In the genomic region with DNA sequence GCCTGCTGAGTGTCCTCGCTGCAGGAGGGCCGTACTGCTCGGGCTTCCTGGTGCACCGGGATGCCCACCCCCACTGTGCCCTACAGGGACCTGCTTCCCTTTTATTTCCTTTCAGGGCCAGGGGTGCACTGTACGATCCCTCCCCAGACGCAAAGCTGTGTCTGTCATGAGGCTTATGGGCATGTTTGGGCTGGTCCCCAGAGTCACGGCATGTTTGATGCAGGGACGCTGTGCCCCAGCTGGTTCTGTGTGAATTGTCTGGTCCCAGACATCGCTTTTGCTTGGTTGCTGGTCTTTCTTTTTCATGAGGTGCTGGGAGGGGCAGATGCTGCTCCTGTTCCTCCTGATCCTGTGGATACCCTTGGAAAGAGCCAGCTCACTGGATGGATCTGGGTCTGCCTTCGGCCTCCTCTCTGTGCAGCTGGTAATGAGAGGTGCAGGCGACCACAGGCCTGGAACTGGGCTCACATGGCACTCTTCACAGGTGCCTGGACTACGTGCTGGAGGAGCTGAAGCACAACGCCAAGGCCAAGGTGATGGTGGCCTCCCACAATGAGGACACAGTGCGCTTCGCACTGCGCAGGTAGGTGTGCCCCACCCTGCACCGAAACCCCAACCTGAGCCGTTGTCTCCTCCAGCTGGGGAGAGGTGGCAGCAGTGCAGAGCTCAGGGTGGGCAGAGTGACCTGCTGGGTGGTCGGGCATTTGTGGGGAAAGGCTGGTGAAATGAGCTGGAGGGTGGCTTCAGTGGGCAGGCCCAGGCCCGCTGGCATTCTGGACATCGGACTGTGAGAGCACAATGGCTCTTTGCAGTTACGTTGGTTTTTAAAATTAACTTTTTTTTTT, we compare ENCODE assay signal across 8 cellular contexts. TPM values are rescaled to one million over a fixed set of nuclear protein-coding genes. Genes with fewer than 3 reads are reported as not detected.
DNase-seq lines count a peak whose midpoint lies in the region; FAIRE-seq and TF ChIP-seq lines count a peak whose summit lies in the region.
"Not testable (repeated sequence)": the region's sequence is repeated elsewhere in the genome, so short reads cannot be mapped to it uniquely, and the experiment has no call there.

No MANE protein-coding gene starts in this region.

- H3K4me1 ChIP-seq in BLaER1 = peaks cover 58% of the 10 kb centered on the region
- not testable (repeated sequence) for H3K4me1 ChIP-seq in kidney (ENCODE audit: control insufficient read depth in 1 of 2, insufficient read depth in 1 of 2, low read depth in 1 of 2, low read length in 2 of 2)

- intact Hi-C loops in kidney (cut with DNase I); posterior vena cava (cut with DNase I): not testable (repeated sequence)

- TF ChIP-seq CTCF in epithelial cell of esophagus (IDR thresholded peaks at IDR 0.05; ENCODE audit: insufficient read depth, low read depth, low read length, missing control alignments); kidney (IDR thresholded peaks at IDR 0.05; ENCODE audit: borderline replicate concordance, extremely low read depth, insufficient read depth): not testable (repeated sequence)

- H3K4me3 ChIP-seq in BLaER1; epithelial cell of esophagus (ENCODE audit: low read length); kidney (ENCODE audit: low read length in 2 of 2): not testable (repeated sequence)

- H3K4me2 ChIP-seq in BLaER1 = peak overlapping the region; percentile 65

- H3K27ac ChIP-seq in BLaER1; kidney (ENCODE audit: low read depth in 2 of 2, low read length in 2 of 2): not testable (repeated sequence)

- H3K9me3 ChIP-seq in BLaER1; kidney (ENCODE audit: control insufficient read depth in 1 of 2, low read length in 2 of 2): not testable (repeated sequence)

- FAIRE-seq in kidney (lab: Jason Lieb, UNC) = not testable (repeated sequence)
- peak; percentile 92 for FAIRE-seq in urothelium cell line (lab: Jason Lieb, UNC)

- not testable (repeated sequence) for H3K9ac ChIP-seq in BLaER1; kidney (ENCODE audit: low read length in 2 of 2)

- not testable (repeated sequence) for H3K27me3 ChIP-seq in BLaER1

- peak in 2 of 3 experiments; percentile 24 to 57 for DNase-seq in NCI-H1417 (lab: John Stamatoyannopoulos, UW)
- peak; percentile 52 for DNase-seq in NCI-H69 (lab: John Stamatoyannopoulos, UW)
- peak; percentile 3 for DNase-seq in activated naive CD4-positive, alpha-beta T cell treated with anti-CD3 and anti-CD28 coated beads, Interleukin-2, amount 50 U/mL, for 16 hours
- peak; percentile 73 for DNase-seq in epithelial cell of esophagus (ENCODE audit: low read depth)
- DNase-seq in kidney = peak; percentile 45
- DNase-seq in posterior vena cava (ENCODE audit: low spot score) = peak; percentile 43
- not testable (repeated sequence) for DNase-seq in urothelium cell line (ENCODE audit: low spot score)

- H4K20me1 ChIP-seq in BLaER1 = not testable (repeated sequence)

- H3K36me3 ChIP-seq in BLaER1; kidney (ENCODE audit: control insufficient read depth in 1 of 2, insufficient read depth in 2 of 2, low read length in 2 of 2): not testable (repeated sequence)

RNA-seq across cellular contexts. Expression of a gene that starts 10.8 kb away (rescaled TPM):
- 35.3 TPM for total RNA-seq in kidney
- polyA plus RNA-seq in kidney (ENCODE audit: insufficient read depth, low read depth, low replicate concordance) = 137 TPM
- total RNA-seq in posterior vena cava = 10 to 100 TPM; 25.7 to 27.1 TPM

RNA-seq across cellular contexts. Expression of a gene that starts 40.9 kb away (rescaled TPM):
- 1.2 TPM for total RNA-seq in kidney
- polyA plus RNA-seq in kidney (ENCODE audit: insufficient read depth, low read depth, low replicate concordance) = 2.5 TPM
- under 1 TPM; 0.19 to 0.76 TPM for total RNA-seq in posterior vena cava
